ENCODE assay signal across 14 cellular contexts in the genomic region with DNA sequence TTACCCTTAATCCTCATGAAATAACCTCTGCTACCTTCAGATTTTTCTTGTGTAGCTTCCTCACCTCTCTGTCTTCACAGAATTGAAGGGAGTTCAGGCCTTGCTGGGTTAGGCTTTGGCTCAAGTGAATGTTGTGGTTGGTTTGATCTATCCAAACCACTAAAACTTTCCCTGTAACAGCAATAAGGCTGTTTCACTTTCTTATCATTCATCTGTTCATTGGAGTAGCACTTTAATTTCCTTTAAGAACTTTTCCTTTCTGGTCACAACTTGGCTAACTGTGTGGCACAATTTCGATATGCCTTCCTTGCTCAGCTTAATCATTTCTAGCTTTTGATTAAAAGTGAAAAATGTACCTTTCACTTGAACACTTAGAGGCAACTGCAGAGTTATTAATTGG.
DNase-seq lines count a peak whose midpoint lies in the region; ATAC-seq, FAIRE-seq and TF ChIP-seq lines count a peak whose summit lies in the region.
"Had no signal": no experiment of that assay in that cellular context is flagged by ENCODE, and none has a peak within 500 bp of the region (broad histone marks: within the 10 kb centered on the region; RNA-seq: fewer than 3 reads in every experiment).

No MANE protein-coding gene starts in this region.

- WGBS in H1 (ENCODE audit: extremely low coverage in 1 of 2, insufficient coverage in 1 of 2, insufficient read length in 1 of 2, insufficient replicate concordance in 2 of 2, low coverage in 1 of 2, low lambda C conversion rate in 2 of 2, missing lambda C conversion rate in 1 of 2), 2 experiments, result 89% methylated on average over 1 of the region's 1 CpG; no CpG with 5 or more reads in 1 of the 2 experiments

- H3K4me1 ChIP-seq in H1 (replicated peaks in 1 of 4; ENCODE audit: control insufficient read depth in 3 of 4, insufficient read depth in 4 of 4, low read length in 3 of 4), result peaks cover 0 to 4% (median 0%) of the 10 kb centered on the region in 4 experiments; a peak in 2 of 7 replicates

- peak overlapping the region; percentile 21 to 73 for H3K27ac Mint-ChIP-seq in T-cell

- no peaks in the 10 kb centered on the region for H4K20me1 ChIP-seq in H1 (replicated peaks in 1 of 2; ENCODE audit: control insufficient read depth in 1 of 2, insufficient read depth in 2 of 2, low read length in 2 of 2)

- H3K23me2 ChIP-seq in H1 (ENCODE audit: low read depth, low read length), result no peaks in the 10 kb centered on the region

- H3K4me3 ChIP-seq in H1 (ENCODE audit: extremely low read depth in 1 of 4, insufficient read depth in 2 of 4, low read depth in 3 of 4, low read length in 4 of 4), result no peak overlapping the region
- H3K4me3 ChIP-seq: gastroesophageal sphincter, sigmoid colon, SK-N-MC, stomach had no signal

- TF ChIP-seq EP300 in H1 (IDR thresholded peaks at IDR 0.05; ENCODE audit: borderline replicate concordance in 1 of 2, low read depth in 2 of 2, low read length in 2 of 2), result no peak

- no peak overlapping the region for H3K4me2 ChIP-seq in H1 (ENCODE audit: insufficient read depth in 1 of 2, low read depth in 2 of 2, low read length in 2 of 2)

- TF ChIP-seq RAD21 in H1 (IDR thresholded peaks at IDR 0.05 in 1 of 2, conservative IDR thresholded peaks at IDR 0.05 in 1 of 2; ENCODE audit: low read depth in 2 of 2, low read length in 2 of 2), result no peak

- H2AFZ ChIP-seq in H1 (ENCODE audit: low read length), result no peak overlapping the region

- no peak overlapping the region for H2BK12ac ChIP-seq in H1 (ENCODE audit: low read depth, low read length)

- H2BK120ac ChIP-seq in H1 (replicated peaks; ENCODE audit: low read depth, low read length), result no peak overlapping the region

- POLR2A ChIA-PET in T-cell (lab: Charles Lee) (no interaction called here), H1 (lab: Charles Lee; ENCODE audit: partially characterized antibody) (interaction anchor here (0.5 to 0.6 kb wide), 2 partner anchors 296 to 421 kb away, joined by 3 read pairs; no protein-coding TSS in a partner anchor)

- H3K27me3 Mint-ChIP-seq in T-cell, result no peaks in the 10 kb centered on the region

- H2BK20ac ChIP-seq in H1 (ENCODE audit: low read length), result no peak overlapping the region

- no peak for TF ChIP-seq CTCF in H1 (IDR thresholded peaks at IDR 0.05; ENCODE audit: control extremely low read depth in 1 of 3, insufficient read depth in 1 of 3, low read depth in 1 of 3, low read length in 3 of 3)

- H4K91ac ChIP-seq in H1 (replicated peaks; ENCODE audit: insufficient read length, low read length), result no peak overlapping the region

- no peak overlapping the region for H3K27ac ChIP-seq in H1 (ENCODE audit: low read depth, low read length)
- H3K27ac ChIP-seq: gastroesophageal sphincter, sigmoid colon, SK-N-MC, stomach had no signal

- 0 out of 2 replicates have a peak overlapping the region, but pooled peaks have one; percentile 9 for H2AK5ac ChIP-seq in H1 (ENCODE audit: low read depth, low read length)

- H3K9me3 Mint-ChIP-seq in T-cell, result no peaks in the 10 kb centered on the region

- H3K27me3 ChIP-seq in H1 (replicated peaks in 1 of 4; ENCODE audit: control insufficient read depth in 3 of 4, extremely low read depth in 1 of 4, insufficient read depth in 3 of 4, low read length in 3 of 4), result no peaks in the 10 kb centered on the region
- H3K27me3 ChIP-seq: gastroesophageal sphincter, neutrophil, sigmoid colon, stomach had no signal

- DNase-seq in GM12892 (ENCODE audit: insufficient read length), result no peak
- no peak for DNase-seq in GM19239 (ENCODE audit: insufficient read length, low spot score)
- DNase-seq in T-cell, result no peak
- DNase-seq in H1 (ENCODE audit: low read depth in 1 of 2, low spot score in 2 of 2), result no peak
- DNase-seq in activated effector memory CD4-positive, alpha-beta T cell treated with anti-CD3 and anti-CD28 coated beads, Interleukin-2, amount 50 U/mL, for 16 hours, result no peak
- DNase-seq in T-helper 9 cell, result no peak
- DNase-seq: central memory CD4-positive, alpha-beta T cell; GDM1; sigmoid colon; stomach had no signal

- H4K8ac ChIP-seq in H1 (ENCODE audit: extremely low read depth, insufficient read depth, low read length), result no peak overlapping the region

- H3K56ac ChIP-seq in H1 (replicated peaks; ENCODE audit: insufficient read length, low read depth, low read length), result no peak overlapping the region

- no peak overlapping the region for H2BK5ac ChIP-seq in H1 (ENCODE audit: low read depth, low read length)

- peaks cover 57% of the 10 kb centered on the region for H3K36me3 Mint-ChIP-seq in T-cell

- no peak overlapping the region for H4K5ac ChIP-seq in H1 (ENCODE audit: insufficient read length, low read depth, low read length)

- CTCF ChIA-PET in T-cell (lab: Charles Lee), result interaction anchor here in 1 of 2 donors (0.6 kb wide), 1 partner anchor 18 kb away, joined by 3 read pairs; no protein-coding TSS in a partner anchor
- CTCF ChIA-PET in H1 (lab: Charles Lee; ENCODE audit: partially characterized antibody), result interaction anchor here (1.3 kb wide), 1 partner anchor 46 kb away, joined by 3 read pairs; no protein-coding TSS in a partner anchor

- FAIRE-seq in GM12892 (lab: Jason Lieb, UNC) (peak; percentile 78), GM19239 (lab: Jason Lieb, UNC) (peak; percentile 81), H1 (lab: Jason Lieb, UNC) (no peak)

- no peaks in the 10 kb centered on the region for H3K9me3 ChIP-seq in H1 (ENCODE audit: insufficient read depth in 2 of 2, low read depth in 1 of 2, low read length in 1 of 2)
- H3K9me3 ChIP-seq: gastroesophageal sphincter, neutrophil, sigmoid colon, stomach had no signal

- H3K14ac ChIP-seq in H1 (ENCODE audit: insufficient read length), result no peak overlapping the region

- H3K79me2 ChIP-seq in H1 (ENCODE audit: control insufficient read depth in 1 of 2, insufficient read depth in 2 of 2, low read length in 2 of 2), result no peaks in the 10 kb centered on the region

- H3K4me1 Mint-ChIP-seq in T-cell, result peaks cover 21 to 29% (median 23%) of the 10 kb centered on the region in 3 donors

- no peak overlapping the region for H3K23ac ChIP-seq in H1 (ENCODE audit: insufficient read length)

- H3K4ac ChIP-seq in H1 (replicated peaks; ENCODE audit: insufficient read length, low read depth, low read length), result no peak overlapping the region

- peaks cover 0 to 10% (median 2%) of the 10 kb centered on the region in 4 experiments; a peak in 3 of 8 replicates for H3K36me3 ChIP-seq in H1 (ENCODE audit: control insufficient read depth in 2 of 4, insufficient read depth in 4 of 4, low read length in 3 of 4)

- TF ChIP-seq POLR2A in GM12892 (IDR thresholded peaks at IDR 0.05; ENCODE audit: low read depth, low read length) (no peak), H1 (IDR thresholded peaks at IDR 0.05; ENCODE audit: control extremely low read depth in 1 of 2, low read depth in 2 of 2, low read length in 2 of 2) (no peak)

- peak in 2 of 4 experiments; percentile 17 to 57 for ATAC-seq in T-cell (replicated peaks in 1 of 4)
- ATAC-seq in GM19324 (IDR thresholded peaks at IDR 0.05; ENCODE audit: low FRiP score, unreplicated experiment), result no peak
- ATAC-seq: gastroesophageal sphincter had no signal

- peak overlapping the region in 1 of 3 donors; percentile 55 for H3K4me3 Mint-ChIP-seq in T-cell

- H3K18ac ChIP-seq in H1 (ENCODE audit: extremely low read depth, low read length), result no peak overlapping the region

- no peak overlapping the region for H2BK15ac ChIP-seq in H1 (ENCODE audit: low read length)

- no peak overlapping the region for H3K9ac ChIP-seq in H1 (replicated peaks in 1 of 4; ENCODE audit: extremely low read depth in 1 of 4, low read depth in 3 of 4, low read length in 3 of 4)

- H3K79me1 ChIP-seq in H1 (ENCODE audit: low read depth, low read length), result no peaks in the 10 kb centered on the region

TF ChIP-seq in H1, 55 proteins besides CTCF, POLR2A, EP300 and RAD21:
- no peak for TF ChIP-seq SP4 (IDR thresholded peaks at IDR 0.05; ENCODE audit: low read length)
- TF ChIP-seq GTF2F1 (IDR thresholded peaks at IDR 0.05; ENCODE audit: borderline replicate concordance, low read depth, low read length), result no peak
- no peak for TF ChIP-seq ASH2L (IDR thresholded peaks at IDR 0.05; ENCODE audit: low read length)
